25 cellular contexts compared by ENCODE assay signal in genomic region chr21:34819357-34819999, GRCh38.
A peak's percentile ranks its signal among the peaks of the same experiment; 100 is the strongest.
DNase-seq lines count a peak whose midpoint lies in the region; ATAC-seq and TF ChIP-seq lines count a peak whose summit lies in the region.
"Had no signal": no experiment of that assay in that cellular context is flagged by ENCODE, and none has a peak within 500 bp of the region (broad histone marks: within the 10 kb centered on the region; RNA-seq: fewer than 3 reads in every experiment).

No MANE protein-coding gene starts in this region.

- H3K27me3 ChIP-seq in mammary epithelial cell (ENCODE audit: insufficient read depth, low read length) (no peaks in the 10 kb centered on the region), suprapubic skin (no peaks in the 10 kb centered on the region)
- H3K27me3 ChIP-seq: MG63, ovary, testis had no signal

- peak overlapping the region; percentile 39 for H3K27ac Mint-ChIP-seq in activated naive CD8-positive, alpha-beta T cell treated with anti-CD3 and anti-CD28 coated beads, Interleukin-2, amount 50 U/mL, for 24 hours
- H3K27ac Mint-ChIP-seq in activated naive CD8-positive, alpha-beta T cell treated with anti-CD3 and anti-CD28 coated beads for 36 hours = no peak overlapping the region
- H3K27ac Mint-ChIP-seq in type B pancreatic cell = no peak overlapping the region
- H3K27ac Mint-ChIP-seq: activated CD4-positive, alpha-beta T cell treated with anti-CD3 and anti-CD28 coated beads, Interleukin-2, amount 10 ng/mL, durations not matched to agents 24 days and 14 days had no signal

- ATAC-seq in activated naive CD8-positive, alpha-beta T cell treated with anti-CD3 and anti-CD28 coated beads, Interleukin-2, amount 50 U/mL, for 24 hours = no peak
- ATAC-seq: right cardiac atrium had no signal

- intact Hi-C loops in mammary epithelial cell (cut with micrococcal nuclease) = loop anchor here (10.0 kb wide), 1 partner anchor 795 kb away; no protein-coding TSS in a partner anchor

- H3K9me3 Mint-ChIP-seq in activated naive CD8-positive, alpha-beta T cell treated with anti-CD3 and anti-CD28 coated beads, Interleukin-2, amount 50 U/mL, for 24 hours = no peaks in the 10 kb centered on the region
- no peaks in the 10 kb centered on the region for H3K9me3 Mint-ChIP-seq in activated naive CD8-positive, alpha-beta T cell treated with anti-CD3 and anti-CD28 coated beads for 36 hours
- H3K9me3 Mint-ChIP-seq in type B pancreatic cell = no peaks in the 10 kb centered on the region
- H3K9me3 Mint-ChIP-seq: activated CD4-positive, alpha-beta T cell treated with anti-CD3 and anti-CD28 coated beads, Interleukin-2, amount 10 ng/mL, durations not matched to agents 24 days and 14 days; naive B cell had no signal

- CTCF ChIA-PET in mammary epithelial cell (lab: Charles Lee; ENCODE audit: low non-redundant PET) = no interaction called here

- peaks cover 86% of the 10 kb centered on the region for H3K79me2 ChIP-seq in mammary epithelial cell (ENCODE audit: insufficient read depth, low read length)

- H3K27ac ChIP-seq in mammary epithelial cell (ENCODE audit: insufficient read depth, low read depth, low read length) (peak overlapping the region; percentile 19), suprapubic skin (peak overlapping the region; percentile 25)
- H3K27ac ChIP-seq: C4-2B, ovary, testis had no signal

- in situ Hi-C loops in mammary epithelial cell (cut with MboI; ENCODE audit: low sequenced_read_pairs in 2 of 2) (no loop called here), ACHN (cut with HindIII; ENCODE audit: low pct_ligation_motif_present, low pct_unique_long_range_greater_than_20kb, low sequenced_read_pairs) (no loop called here)

- H3K36me3 ChIP-seq in mammary epithelial cell (ENCODE audit: insufficient read depth, low read length) (peaks cover 39% of the 10 kb centered on the region), suprapubic skin (peaks cover 14% of the 10 kb centered on the region)
- H3K36me3 ChIP-seq: ovary had no signal

- dilution Hi-C loops in mammary epithelial cell (cut with HindIII; ENCODE audit: low sequenced_read_pairs) = no loop called here

- H3K9me3 ChIP-seq in mammary epithelial cell (replicated peaks; ENCODE audit: insufficient read depth, low read length) = no peaks in the 10 kb centered on the region
- H3K9me3 ChIP-seq in suprapubic skin = no peaks in the 10 kb centered on the region
- H3K9me3 ChIP-seq: MG63, ovary, testis had no signal

- H3K4me1 ChIP-seq in mammary epithelial cell (ENCODE audit: insufficient read depth, low read length) (peaks cover 65% of the 10 kb centered on the region), suprapubic skin (peaks cover 34% of the 10 kb centered on the region)
- H3K4me1 ChIP-seq: testis had no signal

- peaks cover 54% of the 10 kb centered on the region for H3K36me3 Mint-ChIP-seq in activated naive CD8-positive, alpha-beta T cell treated with anti-CD3 and anti-CD28 coated beads, Interleukin-2, amount 50 U/mL, for 24 hours (ENCODE audit: low read depth)
- H3K36me3 Mint-ChIP-seq in activated naive CD8-positive, alpha-beta T cell treated with anti-CD3 and anti-CD28 coated beads for 36 hours = peaks cover 23% of the 10 kb centered on the region
- peaks cover 22% of the 10 kb centered on the region for H3K36me3 Mint-ChIP-seq in type B pancreatic cell

- H3K4me2 ChIP-seq in mammary epithelial cell (ENCODE audit: insufficient read depth, low read depth, low read length) = peak overlapping the region; percentile 19

- 59% methylated on average over 13 of the region's 15 CpGs for whole genome bisulfite sequencing in mammary epithelial cell (ENCODE audit: low coverage, missing lambda C conversion rate)
- 70% methylated on average over 15 of the region's 15 CpGs for WGBS in suprapubic skin

- H4K20me1 ChIP-seq in mammary epithelial cell (ENCODE audit: insufficient read depth, low read length) = no peaks in the 10 kb centered on the region

- no peak overlapping the region for H2AFZ ChIP-seq in mammary epithelial cell (ENCODE audit: low read depth, low read length)

- no peak for TF ChIP-seq CTCF in mammary epithelial cell (conservative IDR thresholded peaks at IDR 0.05 in 1 of 2, IDR thresholded peaks at IDR 0.05 in 1 of 2; ENCODE audit: extremely low read depth in 1 of 2, insufficient read depth in 1 of 2, low read depth in 1 of 2, low read length in 2 of 2)
- no peak for TF ChIP-seq CTCF in suprapubic skin (IDR thresholded peaks at IDR 0.05)
- TF ChIP-seq CTCF in type B pancreatic cell (conservative IDR thresholded peaks at IDR 0.05) = no peak

- no peaks in the 10 kb centered on the region for H3K27me3 Mint-ChIP-seq in activated naive CD8-positive, alpha-beta T cell treated with anti-CD3 and anti-CD28 coated beads, Interleukin-2, amount 50 U/mL, for 24 hours
- H3K27me3 Mint-ChIP-seq in activated naive CD8-positive, alpha-beta T cell treated with anti-CD3 and anti-CD28 coated beads for 36 hours = no peaks in the 10 kb centered on the region
- peaks cover 24% of the 10 kb centered on the region for H3K27me3 Mint-ChIP-seq in type B pancreatic cell
- H3K27me3 Mint-ChIP-seq: activated CD4-positive, alpha-beta T cell treated with anti-CD3 and anti-CD28 coated beads, Interleukin-2, amount 10 ng/mL, durations not matched to agents 24 days and 14 days; naive B cell had no signal

- BruUV-seq in mammary epithelial cell (replicated peaks; lab: Mats Ljungman, UMichigan) = no TSS peak

- H3K4me3 Mint-ChIP-seq in activated naive CD8-positive, alpha-beta T cell treated with anti-CD3 and anti-CD28 coated beads, Interleukin-2, amount 50 U/mL, for 24 hours = no peak overlapping the region
- H3K4me3 Mint-ChIP-seq in activated naive CD8-positive, alpha-beta T cell treated with anti-CD3 and anti-CD28 coated beads for 36 hours = no peak overlapping the region
- H3K4me3 Mint-ChIP-seq in type B pancreatic cell = no peak overlapping the region
- H3K4me3 Mint-ChIP-seq: activated CD4-positive, alpha-beta T cell treated with anti-CD3 and anti-CD28 coated beads, Interleukin-2, amount 10 ng/mL, durations not matched to agents 24 days and 14 days had no signal

- H3K4me1 Mint-ChIP-seq in activated naive CD8-positive, alpha-beta T cell treated with anti-CD3 and anti-CD28 coated beads, Interleukin-2, amount 50 U/mL, for 24 hours = peaks cover 12% of the 10 kb centered on the region
- peaks cover 3% of the 10 kb centered on the region for H3K4me1 Mint-ChIP-seq in activated naive CD8-positive, alpha-beta T cell treated with anti-CD3 and anti-CD28 coated beads for 36 hours
- peaks cover 30% of the 10 kb centered on the region for H3K4me1 Mint-ChIP-seq in type B pancreatic cell (ENCODE audit: unreplicated experiment)

- TF ChIP-seq POLR2A in suprapubic skin (IDR thresholded peaks at IDR 0.05) = no peak

- no peak for DNase-seq in activated naive CD8-positive, alpha-beta T cell treated with anti-CD3 and anti-CD28 coated beads, Interleukin-2, amount 50 U/mL, for 24 hours
- no peak for DNase-seq in activated naive CD8-positive, alpha-beta T cell treated with anti-CD3 and anti-CD28 coated beads for 36 hours
- DNase-seq in mammary epithelial cell = no peak
- DNase-seq in left kidney (ENCODE audit: low read depth, low spot score) = peak; percentile 39
- no peak for DNase-seq in suprapubic skin (ENCODE audit: low spot score in 2 of 2)
- DNase-seq in ACHN = no peak
- no peak for DNase-seq in type B pancreatic cell (ENCODE audit: extremely low spot score, unreplicated experiment)
- no peak for DNase-seq in HCEC 1CT
- DNase-seq: activated CD4-positive, alpha-beta T cell treated with anti-CD3 and anti-CD28 coated beads, Interleukin-2, amount 10 ng/mL, durations not matched to agents 24 days and 14 days; anterior cingulate cortex; central memory CD4-positive, alpha-beta T cell; hippocampal formation; kidney; MG63; naive B cell; NCI-H1436; NCI-H526 treated with DMSO at 0.1 percent for 48 hours; ovary; right cardiac atrium; Right ventricle myocardium superior; stimulated activated CD4-positive, alpha-beta T cell treated with anti-CD3 and anti-CD28 coated beads, Interleukin-15, amount 100 ng/mL, for 24 hours; SW 1271; testis had no signal

- no peak overlapping the region for H3K4me3 ChIP-seq in mammary epithelial cell (replicated peaks in 1 of 3; ENCODE audit: insufficient read depth in 1 of 3, low read depth in 2 of 3, low read length in 3 of 3)
- no peak overlapping the region for H3K4me3 ChIP-seq in suprapubic skin
- H3K4me3 ChIP-seq: lung, MG63, ovary, testis had no signal

- H3K9ac ChIP-seq in mammary epithelial cell (ENCODE audit: insufficient read depth, low read length) = no peak overlapping the region

- TF ChIP-seq EP300 in suprapubic skin (IDR thresholded peaks at IDR 0.05) = no peak
